ENCODE assay signal across 13 cellular contexts in the genomic region with DNA sequence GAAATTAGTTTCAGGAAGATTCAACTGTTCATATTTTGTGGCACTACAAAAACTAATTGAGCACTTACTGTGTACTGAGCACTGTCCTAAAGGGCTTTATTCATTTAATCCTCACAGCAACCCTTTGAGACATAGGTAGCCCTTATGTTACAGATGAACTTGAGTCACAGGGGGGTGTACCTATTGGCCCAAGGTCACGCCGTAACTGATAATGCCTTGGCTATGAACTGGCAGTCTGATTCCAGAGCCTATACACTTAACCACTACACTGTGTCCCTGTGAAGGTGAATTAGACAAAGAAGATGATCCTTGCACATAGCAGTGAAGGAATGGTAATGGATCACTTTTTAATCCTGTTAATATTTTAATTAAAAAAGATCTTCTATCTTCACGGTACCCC. TPM values are rescaled to one million over a fixed set of nuclear protein-coding genes. Genes with fewer than 3 reads are reported as not detected.
DNase-seq lines count a peak whose midpoint lies in the region; ATAC-seq and TF ChIP-seq lines count a peak whose summit lies in the region.
"Had no signal": no experiment of that assay in that cellular context is flagged by ENCODE, and none has a peak within 500 bp of the region (broad histone marks: within the 10 kb centered on the region; RNA-seq: fewer than 3 reads in every experiment).

No MANE protein-coding gene starts in this region.

- peaks cover 13% of the 10 kb centered on the region for H3K4me1 Mint-ChIP-seq in neural crest cell

- peak overlapping the region; percentile 82 for H3K27ac Mint-ChIP-seq in neural crest cell (ENCODE audit: unreplicated experiment)

- intact Hi-C loops in Right ventricle myocardium inferior (cut with DNase I) (no loop called here), Right ventricle myocardium superior (cut with DNase I) (no loop called here), ovary (cut with DNase I) (no loop called here)

- no peak overlapping the region for H4K91ac ChIP-seq in neuronal stem cell (ENCODE audit: low read depth, low read length, poor library complexity)

- no peak overlapping the region for H2BK5ac ChIP-seq in neuronal stem cell (ENCODE audit: low read length)

- no peak overlapping the region for H2AFZ ChIP-seq in neuronal stem cell (ENCODE audit: low read length)

- TF ChIP-seq CTCF in HEK293 (tag by site-specific recombination; IDR thresholded peaks at IDR 0.05) (no peak), neural crest cell (conservative IDR thresholded peaks at IDR 0.05) (no peak), ovary (IDR thresholded peaks at IDR 0.05) (no peak)

- TF ChIP-seq EP300 in ovary (IDR thresholded peaks at IDR 0.05), result no peak

- H2AK5ac ChIP-seq in neuronal stem cell (ENCODE audit: low read depth, low read length), result no peak overlapping the region

- H3K36me3 ChIP-seq in HEK293 (ENCODE audit: control insufficient read depth in 2 of 2, insufficient read depth in 1 of 2, low read length in 2 of 2) (peaks cover 5 to 56% of the 10 kb centered on the region in 2 experiments; a peak in 2 of 3 replicates), ovary (no peaks in the 10 kb centered on the region), neuronal stem cell (replicated peaks in 1 of 2; ENCODE audit: control insufficient read depth in 2 of 2, insufficient read depth in 2 of 2, low read length in 2 of 2) (peaks cover 6 to 92% of the 10 kb centered on the region in 2 donors)

- no peak overlapping the region for H2BK15ac ChIP-seq in neuronal stem cell (ENCODE audit: low read length)

- H3K4ac ChIP-seq in neuronal stem cell (ENCODE audit: low read length), result no peak overlapping the region

- H3K36me3 Mint-ChIP-seq in neural crest cell (ENCODE audit: low read depth), result peaks cover 20% of the 10 kb centered on the region

- H3K79me1 ChIP-seq in neuronal stem cell (ENCODE audit: low read depth, low read length), result peaks cover 2% of the 10 kb centered on the region

- no peak overlapping the region for H3K27ac ChIP-seq in HEK293 (ENCODE audit: extremely low read depth, low read depth, low read length)
- no peak overlapping the region for H3K27ac ChIP-seq in ovary
- H3K27ac ChIP-seq in neuronal stem cell (replicated peaks; ENCODE audit: low read length), result no peak overlapping the region
- H3K27ac ChIP-seq: 22Rv1 had no signal

- WGBS in ovary, 3 donors, result 56 to 92% (median 87%) methylated on average over 3 of the region's 3 CpGs
- WGBS in neuronal stem cell (ENCODE audit: extremely low coverage in 2 of 2, insufficient read length in 2 of 2, insufficient replicate concordance in 1 of 2), 2 donors, result no CpG with 5 or more reads among the region's 3 CpGs

- H2BK12ac ChIP-seq in neuronal stem cell (ENCODE audit: low read length), result no peak overlapping the region

- CTCF ChIA-PET in HEK293 (lab: Yijun Ruan, JAX), result interaction anchor here (1.1 kb wide), 1 partner anchor 327 kb away, joined by 6 read pairs; no protein-coding TSS in a partner anchor

- H3K18ac ChIP-seq in neuronal stem cell (ENCODE audit: low read length), result no peak overlapping the region

- no peak overlapping the region for H2BK120ac ChIP-seq in neuronal stem cell (ENCODE audit: low read depth, low read length)

- POLR2A ChIA-PET in HEK293 (lab: Yijun Ruan, JAX), result no interaction called here

- H3K14ac ChIP-seq in neuronal stem cell (ENCODE audit: low read length), result no peak overlapping the region

- H3K9me3 Mint-ChIP-seq in neural crest cell, result no peaks in the 10 kb centered on the region
- H3K9me3 Mint-ChIP-seq: CD4-positive, CD25-positive, alpha-beta regulatory T cell; H9 had no signal

- no peak overlapping the region for H4K8ac ChIP-seq in neuronal stem cell (ENCODE audit: low read depth, low read length)

- H3K23ac ChIP-seq in neuronal stem cell (ENCODE audit: low read depth, low read length, poor library complexity), result no peak overlapping the region

- H3K4me3 Mint-ChIP-seq in neural crest cell, result no peak overlapping the region
- H3K4me3 Mint-ChIP-seq: CD4-positive, CD25-positive, alpha-beta regulatory T cell; H9 had no signal

- no peak overlapping the region for H3K9ac ChIP-seq in neuronal stem cell (ENCODE audit: low read depth, low read length, poor library complexity)

- H3K27me3 ChIP-seq in ovary (no peaks in the 10 kb centered on the region), neuronal stem cell (ENCODE audit: control insufficient read depth in 3 of 3, insufficient read depth in 3 of 3, low read depth in 1 of 3, low read length in 3 of 3) (no peaks in the 10 kb centered on the region)

- ATAC-seq in Right ventricle myocardium inferior, result peak; percentile 32
- no peak for ATAC-seq in Right ventricle myocardium superior (ENCODE audit: poor library complexity)
- no peak for ATAC-seq in HG02981 (IDR thresholded peaks at IDR 0.05; ENCODE audit: unreplicated experiment)

- no peak overlapping the region for H3K4me3 ChIP-seq in HEK293 (ENCODE audit: low read depth, low read length)
- H3K4me3 ChIP-seq in ovary, result no peak overlapping the region
- H3K4me3 ChIP-seq in neuronal stem cell (ENCODE audit: low read length in 2 of 2), result no peak overlapping the region
- H3K4me3 ChIP-seq: GM12878 had no signal

- no peak for TF ChIP-seq POLR2A in ovary (IDR thresholded peaks at IDR 0.05)

- H3K9me3 ChIP-seq in HEK293 (ENCODE audit: control insufficient read depth, insufficient read depth, low read depth, low read length) (no peaks in the 10 kb centered on the region), ovary (no peaks in the 10 kb centered on the region), neuronal stem cell (replicated peaks in 1 of 2; ENCODE audit: control insufficient read depth in 2 of 2, insufficient read depth in 1 of 2, low read depth in 1 of 2, low read length in 2 of 2) (peaks cover 0 to 2% of the 10 kb centered on the region in 2 donors)

- DNase-seq in Right ventricle myocardium inferior (ENCODE audit: missing footprints) (no peak), Right ventricle myocardium superior (no peak), neural crest cell (ENCODE audit: low read depth, low spot score) (no peak), ovary (no peak), neuronal stem cell (ENCODE audit: low spot score) (no peak)
- DNase-seq: CD4-positive, CD25-positive, alpha-beta regulatory T cell; DMS53; GOT3; H9 had no signal

- no peak overlapping the region for H3K4me2 ChIP-seq in neuronal stem cell (ENCODE audit: insufficient read depth, low read length, poor library complexity, severe bottlenecking)

- H3K4me1 ChIP-seq in HEK293 (ENCODE audit: control insufficient read depth, insufficient read depth, low read length) (0 out of 2 replicates have a peak, but pooled peaks cover 2% of the 10 kb centered on the region), ovary (ENCODE audit: insufficient read depth) (peaks cover 2% of the 10 kb centered on the region), neuronal stem cell (ENCODE audit: control insufficient read depth in 2 of 2, insufficient read depth in 1 of 2, low read depth in 1 of 2, low read length in 2 of 2) (no peaks in the 10 kb centered on the region)

- no peaks in the 10 kb centered on the region for H3K27me3 Mint-ChIP-seq in neural crest cell (ENCODE audit: low read depth)
- H3K27me3 Mint-ChIP-seq: CD4-positive, CD25-positive, alpha-beta regulatory T cell had no signal

TF ChIP-seq in HEK293, 187 proteins besides CTCF, POLR2A, EP300 and RAD21:
- no peak for TF ChIP-seq ZNF629 (tag by site-specific recombination; IDR thresholded peaks at IDR 0.05)
- no peak for TF ChIP-seq ZNF670 (tag by site-specific recombination; IDR thresholded peaks at IDR 0.05; ENCODE audit: low read depth)
- no peak for TF ChIP-seq ZNF202 (tag by site-specific recombination; IDR thresholded peaks at IDR 0.05; ENCODE audit: borderline replicate concordance)
- no peak for TF ChIP-seq ZNF610 (tag by site-specific recombination; IDR thresholded peaks at IDR 0.05; ENCODE audit: borderline replicate concordance)
- no peak for TF ChIP-seq ZNF214 (tag by site-specific recombination; IDR thresholded peaks at IDR 0.05; ENCODE audit: borderline replicate concordance)
- 0 out of 2 replicates have a peak, but pooled peaks have one; percentile 33 for TF ChIP-seq ZNF664 (tag by site-specific recombination; IDR thresholded peaks at IDR 0.05)

RNA-seq across cellular contexts. Expression of a gene that starts 12.0 kb away (rescaled TPM):
- total RNA-seq in Right ventricle myocardium inferior, result 38.3 TPM
- total RNA-seq in Right ventricle myocardium superior, result 34.3 TPM
- total RNA-seq in neural crest cell, result 62.7 TPM in 2 replicates
- 100 to 1,000 TPM in 1 of 7 donors, 10 to 100 TPM in 6; 54.6 to 230 (median 84.1) TPM for total RNA-seq in ovary
- 10 to 100 TPM; 33.3 to 57.8 TPM for polyA plus RNA-seq in ovary
- polyA plus RNA-seq in neuronal stem cell (2013, experiment 1 of 2), result 29.4 TPM
- polyA plus RNA-seq in neuronal stem cell (2013, experiment 2 of 2), result 31.3 TPM
